Comparison of ENCODE assay signal across 37 cellular contexts in the genomic region with DNA sequence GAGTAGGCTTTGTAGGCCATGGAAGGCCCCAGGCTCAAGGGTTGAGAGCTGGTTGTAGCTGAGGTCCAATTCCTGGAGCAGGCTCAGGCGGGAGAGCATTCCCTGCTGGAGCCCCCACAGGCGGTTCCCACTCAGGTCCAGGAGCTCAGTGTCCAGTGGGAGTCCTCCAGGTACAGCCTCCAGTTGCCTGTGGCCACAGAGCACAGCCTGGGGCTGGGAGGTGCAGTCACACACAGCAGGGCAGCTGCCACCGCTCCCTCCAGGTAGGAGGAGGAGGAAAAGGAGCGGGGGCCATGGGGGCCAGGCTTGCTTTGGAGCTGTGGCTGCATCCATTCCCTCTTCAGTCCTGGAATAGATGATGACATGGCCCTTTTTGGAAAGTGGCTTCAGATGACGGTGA. TPM values are rescaled to one million over a fixed set of nuclear protein-coding genes. Genes with fewer than 3 reads are reported as not detected.
"Had no signal": no experiment of that assay in that cellular context is flagged by ENCODE, and none has a peak within 500 bp of the region (broad histone marks: within the 10 kb centered on the region; RNA-seq: fewer than 3 reads in every experiment).

No MANE protein-coding gene starts in this region.

- DNase-seq: activated B cell treated with CpG ODN at 0.5 μM for 24 hours; activated CD4-positive, alpha-beta memory T cell treated with anti-CD3 and anti-CD28 coated beads for 36 hours; activated CD4-positive, alpha-beta T cell treated with anti-CD3 and anti-CD28 coated beads for 4 hours; activated CD4-positive, alpha-beta T cell treated with anti-CD3 and anti-CD28 coated beads, Interleukin-2, amount 50 U/mL, for 1 hour; activated CD4-positive, CD25-positive, alpha-beta regulatory T cell treated with anti-CD3 and anti-CD28 coated beads, Interleukin-2, amount 50 U/mL, for 72 hours; activated CD8-positive, alpha-beta memory T cell treated with anti-CD3 and anti-CD28 coated beads, Interleukin-2, amount 50 U/mL, for 4 hours; activated effector memory CD4-positive, alpha-beta T cell treated with Interleukin-2 at 50 U/mL for 16 hours; activated naive CD4-positive, alpha-beta T cell; activated naive CD8-positive, alpha-beta T cell treated with anti-CD3 and anti-CD28 coated beads, Interleukin-2, amount 10 ng/mL, durations not matched to agents 7 days and 5 days; activated T-cell treated with anti-CD3 and anti-CD28 coated beads for 4 hours; activated T-cell treated with anti-CD3 and anti-CD28 coated beads, Interleukin-2, amount 50 U/mL, for 4 hours; amygdala; NCI-H1048; NCI-H1105 treated with DMSO at 0.1 percent for 48 hours; NCI-H1436; NCI-H1694; NCI-H1930; NCI-H2081 treated with DMSO at 0.1 percent for 48 hours; NCI-H345; NCI-H524 treated with DMSO at 0.1 percent for 48 hours; NK-92 treated with Interleukin-12 subunit alpha and Interleukin-12 subunit beta, amount 100 ng/mL, for 24 hours; PC-9; SIG-M5; T-cell; T-helper 17 cell had no signal

- H3K27ac ChIP-seq: ascending aorta, cardiac muscle cell, PC-9, RWPE1, VCaP had no signal

- ATAC-seq: activated T-cell treated with anti-CD3 and anti-CD28 coated beads, Interleukin-2, amount 50 U/mL, for 4 hours; Right ventricle myocardium inferior; T-cell; T-helper 17 cell had no signal

- H3K4me2 ChIP-seq: PC-9 had no signal

- H3K9me3 ChIP-seq: ascending aorta had no signal

- H3K4me3 ChIP-seq: ascending aorta, cardiac muscle cell, PC-9 had no signal

- H3K36me3 Mint-ChIP-seq: activated CD4-positive, alpha-beta memory T cell treated with anti-CD3 and anti-CD28 coated beads for 36 hours; activated naive CD8-positive, alpha-beta T cell treated with anti-CD3 and anti-CD28 coated beads, Interleukin-2, amount 10 ng/mL, durations not matched to agents 7 days and 5 days had no signal

- H3K36me3 ChIP-seq: ascending aorta, cardiac muscle cell had no signal

- H3K4me1 Mint-ChIP-seq: activated naive CD4-positive, alpha-beta T cell treated with anti-CD3 and anti-CD28 coated beads, Interleukin-2, amount 50 U/mL, for 24 hours had no signal

- H3K4me1 ChIP-seq: ascending aorta had no signal

- H3K4me3 Mint-ChIP-seq: activated B cell treated with CpG ODN at 0.5 μM for 24 hours; activated CD4-positive, alpha-beta memory T cell treated with anti-CD3 and anti-CD28 coated beads for 36 hours; activated naive CD4-positive, alpha-beta T cell treated with anti-CD3 and anti-CD28 coated beads, Interleukin-2, amount 50 U/mL, for 24 hours; activated naive CD8-positive, alpha-beta T cell treated with anti-CD3 and anti-CD28 coated beads, Interleukin-2, amount 10 ng/mL, durations not matched to agents 7 days and 5 days; activated T-cell treated with anti-CD3 and anti-CD28 coated beads, Interleukin-2, amount 50 U/mL, for 4 hours; activated T-helper 1 cell treated with anti-CD3 and anti-CD28 coated beads, Interleukin-12 subunit alpha, Interleukin-12 subunit beta, Interleukin-2, Interleukin-4 antibody, amounts not matched to agents 30 ng/mL and 10 ng/mL and 1 ng/mL, durations not matched to agents 14 hours and 24 hours and 36 hours; central memory CD8-positive, alpha-beta T cell; T-cell; T-helper 17 cell had no signal

- H3K9me3 Mint-ChIP-seq: activated B cell treated with CpG ODN at 0.5 μM for 24 hours; activated CD4-positive, alpha-beta memory T cell treated with anti-CD3 and anti-CD28 coated beads for 36 hours; activated naive CD4-positive, alpha-beta T cell treated with anti-CD3 and anti-CD28 coated beads, Interleukin-2, amount 50 U/mL, for 24 hours; activated naive CD8-positive, alpha-beta T cell treated with anti-CD3 and anti-CD28 coated beads, Interleukin-2, amount 10 ng/mL, durations not matched to agents 7 days and 5 days; activated T-cell treated with anti-CD3 and anti-CD28 coated beads, Interleukin-2, amount 50 U/mL, for 4 hours; activated T-helper 1 cell treated with anti-CD3 and anti-CD28 coated beads, Interleukin-12 subunit alpha, Interleukin-12 subunit beta, Interleukin-2, Interleukin-4 antibody, amounts not matched to agents 30 ng/mL and 10 ng/mL and 1 ng/mL, durations not matched to agents 14 hours and 24 hours and 36 hours; central memory CD8-positive, alpha-beta T cell; T-cell had no signal

- H3K27me3 ChIP-seq: ascending aorta had no signal

- H3K27ac Mint-ChIP-seq: activated B cell treated with CpG ODN at 0.5 μM for 24 hours; activated CD4-positive, alpha-beta memory T cell treated with anti-CD3 and anti-CD28 coated beads for 36 hours; activated naive CD4-positive, alpha-beta T cell treated with anti-CD3 and anti-CD28 coated beads, Interleukin-2, amount 50 U/mL, for 24 hours; activated naive CD8-positive, alpha-beta T cell treated with anti-CD3 and anti-CD28 coated beads, Interleukin-2, amount 10 ng/mL, durations not matched to agents 7 days and 5 days; activated T-helper 1 cell treated with anti-CD3 and anti-CD28 coated beads, Interleukin-12 subunit alpha, Interleukin-12 subunit beta, Interleukin-2, Interleukin-4 antibody, amounts not matched to agents 30 ng/mL and 10 ng/mL and 1 ng/mL, durations not matched to agents 14 hours and 24 hours and 36 hours had no signal

- H2AFZ ChIP-seq: PC-9 had no signal

- H3K27me3 Mint-ChIP-seq: activated CD4-positive, alpha-beta memory T cell treated with anti-CD3 and anti-CD28 coated beads for 36 hours; activated naive CD4-positive, alpha-beta T cell treated with anti-CD3 and anti-CD28 coated beads, Interleukin-2, amount 50 U/mL, for 24 hours; T-helper 17 cell had no signal

RNA-seq across cellular contexts. Expression of a gene that starts 2.8 kb away (rescaled TPM):
- total RNA-seq: activated B cell treated with CpG ODN at 0.5 μM for 24 hours, ascending aorta, cardiac muscle cell, M059J, NCI-H460, OCI-LY7, PC-9, SK-MEL-5 had no signal
- polyA plus RNA-seq: cardiac muscle cell had no signal

RNA-seq across cellular contexts. Expression of a gene that starts 29.2 kb away (rescaled TPM):
- total RNA-seq: ascending aorta, cardiac muscle cell, M059J, OCI-LY7 had no signal
- polyA plus RNA-seq: cardiac muscle cell had no signal

RNA-seq across cellular contexts. Expression of a gene that starts 37.2 kb away (rescaled TPM):
- total RNA-seq: activated B cell treated with CpG ODN at 0.5 μM for 24 hours, ascending aorta, cardiac muscle cell, M059J, NCI-H460, OCI-LY7, Right ventricle myocardium inferior had no signal
